ENCODE assay signal across 9 cellular contexts in genomic region chr11:62402226-62402625, GRCh38. TPM values are rescaled to one million over a fixed set of nuclear protein-coding genes. Genes with fewer than 3 reads are reported as not detected.
DNase-seq lines count a peak whose midpoint lies in the region; ATAC-seq, FAIRE-seq and TF ChIP-seq lines count a peak whose summit lies in the region.
"Had no signal": no experiment of that assay in that cellular context is flagged by ENCODE, and none has a peak within 500 bp of the region (broad histone marks: within the 10 kb centered on the region; RNA-seq: fewer than 3 reads in every experiment).

No MANE protein-coding gene starts in this region.

- no peaks in the 10 kb centered on the region for H3K27me3 ChIP-seq in heart left ventricle

- TF ChIP-seq POLR2A in heart left ventricle (IDR thresholded peaks at IDR 0.05), result no peak

- TF ChIP-seq CTCF in D721Med (IDR thresholded peaks at IDR 0.05; ENCODE audit: insufficient read depth, missing control alignments), result no peak
- no peak for TF ChIP-seq CTCF in heart left ventricle (IDR thresholded peaks at IDR 0.05)

- peak overlapping the region; percentile 7 to 85 (median 59) for H3K27ac ChIP-seq in heart left ventricle

- no peak for FAIRE-seq in D721Med (lab: Jason Lieb, UNC)

- peak overlapping the region in 6 of 12 donors; percentile 6 to 28 (median 25) for H3K4me3 ChIP-seq in heart left ventricle

- ATAC-seq in heart left ventricle, result peak; percentile 29 to 71 (median 60)
- no peak for ATAC-seq in HG03520 (IDR thresholded peaks at IDR 0.05; ENCODE audit: unreplicated experiment)
- ATAC-seq in HG03196 (IDR thresholded peaks at IDR 0.05; ENCODE audit: unreplicated experiment), result no peak
- ATAC-seq in HG02970 (IDR thresholded peaks at IDR 0.05; ENCODE audit: low FRiP score, unreplicated experiment), result no peak

- H3K9me3 ChIP-seq in heart left ventricle, result no peaks in the 10 kb centered on the region

- H3K36me3 ChIP-seq in heart left ventricle, result no peaks in the 10 kb centered on the region

- H3K4me1 ChIP-seq in heart left ventricle, result peaks cover 6 to 66% (median 52%) of the 10 kb centered on the region in 12 donors

- 58 to 67% (median 60%) methylated on average over 14 of the region's 14 CpGs for WGBS in heart left ventricle, 4 donors

- intact Hi-C loops in heart left ventricle (cut with DNase I), result no loop called here

- DNase-seq in D721Med (ENCODE audit: insufficient read length, low spot score), result peak; percentile 10
- peak; percentile 80 for DNase-seq in activated CD8-positive, alpha-beta memory T cell treated with anti-CD3 and anti-CD28 coated beads, Interleukin-2, amount 50 U/mL, for 48 hours
- DNase-seq in heart left ventricle, result peak in 4 of 5 donors; percentile 64 to 79 (median 69)
- peak; percentile 50 for DNase-seq in stimulated activated CD4-positive, alpha-beta T cell treated with anti-CD3 and anti-CD28 coated beads, Interleukin-2, amount 100 ng/mL, for 4 hours (ENCODE audit: low read depth)
- DNase-seq in NCI-H526 (lab: John Stamatoyannopoulos, UW), result no peak
- DNase-seq: endodermal cell had no signal

RNA-seq across cellular contexts. Expression of gene SCGB1A1, which starts 16.6 kb away (rescaled TPM):
- total RNA-seq in heart left ventricle, result not detected
- polyA plus RNA-seq in heart left ventricle, result not detected
- total RNA-seq: endodermal cell had no signal

Comparison
In these comparisons a context has a peak if more than half of its experiments do, and no peak if none do; other contexts are left out.
1. DNase-seq: peak in D721Med (single experiment), activated CD8-positive, alpha-beta memory T cell treated with anti-CD3 and anti-CD28 coated beads, Interleukin-2, amount 50 U/mL, for 48 hours (single experiment), heart left ventricle (4 of 5) and stimulated activated CD4-positive, alpha-beta T cell treated with anti-CD3 and anti-CD28 coated beads, Interleukin-2, amount 100 ng/mL, for 4 hours (single experiment); none in NCI-H526 (0 of 2).
2. ATAC-seq: peak in heart left ventricle (4 of 4); none in HG03520 (single experiment), HG03196 (single experiment) and HG02970 (single experiment).